In the genomic region with DNA sequence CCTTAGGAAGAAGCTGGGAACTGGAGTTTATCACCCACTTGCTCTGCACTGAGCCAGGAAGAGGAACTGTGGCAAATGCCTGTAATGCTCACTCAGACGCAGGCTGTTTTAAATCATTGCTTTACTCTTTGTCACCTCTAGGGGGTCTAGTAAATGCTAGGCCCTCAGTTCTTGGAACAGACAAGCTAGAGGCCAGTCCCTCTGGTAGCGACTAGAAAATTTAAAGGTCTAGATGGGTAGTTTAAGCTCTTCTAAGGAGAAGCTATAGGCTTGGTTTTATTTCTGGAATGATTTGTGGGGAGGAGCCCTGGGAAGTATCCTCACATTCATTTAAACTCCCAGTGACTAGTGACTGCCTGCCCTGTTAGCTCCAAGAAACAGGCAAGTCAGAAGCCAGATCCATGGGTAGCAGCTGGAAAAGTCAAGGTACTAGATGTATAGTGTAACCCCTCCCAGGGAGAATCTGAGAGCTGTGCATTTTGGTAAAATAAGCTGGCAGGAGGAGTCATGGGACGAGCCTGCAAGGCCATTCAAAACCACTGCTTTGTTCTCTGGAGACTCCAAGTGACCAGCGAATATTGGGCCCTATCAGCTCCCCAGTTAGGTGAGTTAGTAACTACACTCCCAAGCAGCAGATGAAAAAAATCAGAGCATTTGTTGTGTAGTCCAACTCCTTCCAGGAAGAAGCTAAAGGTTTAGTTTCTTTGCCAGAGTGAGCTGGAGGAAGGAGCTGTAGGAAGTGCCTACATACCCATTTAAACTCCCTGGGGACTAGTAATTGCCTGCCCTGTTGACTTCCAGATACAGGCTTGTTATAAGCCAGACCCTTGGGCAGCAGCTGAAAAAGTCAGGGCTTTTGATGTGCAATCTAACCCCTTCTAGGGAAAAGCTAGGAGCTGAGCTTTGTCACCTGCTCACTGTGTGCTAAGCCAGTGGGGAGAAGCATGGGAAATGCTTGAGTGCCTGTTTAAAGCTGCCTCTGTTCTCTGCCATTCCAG, we compare ENCODE assay signal across 8 cellular contexts.
DNase-seq lines count a peak whose midpoint lies in the region; ATAC-seq and TF ChIP-seq lines count a peak whose summit lies in the region.

No MANE protein-coding gene starts in this region.

- no peaks in the 10 kb centered on the region for H3K27me3 ChIP-seq in osteoblast (ENCODE audit: insufficient read depth, low read length)

- WGBS in lower leg skin, 2 donors, result 70 to 80% methylated on average over 4 of the region's 4 CpGs

- no peak overlapping the region for H3K27ac ChIP-seq in osteoblast (ENCODE audit: low read depth, low read length)

- intact Hi-C loops in lower leg skin (cut with DNase I; ENCODE audit: low total_unique reads), result no loop called here

- H3K4me2 ChIP-seq in osteoblast (ENCODE audit: insufficient read depth, low read length), result no peak overlapping the region

- H2AFZ ChIP-seq in osteoblast (ENCODE audit: low read length), result no peak overlapping the region

- no peaks in the 10 kb centered on the region for H3K9me3 ChIP-seq in osteoblast (ENCODE audit: low read depth, low read length)

- TF ChIP-seq CTCF in AG09309 (IDR thresholded peaks at IDR 0.05; ENCODE audit: control insufficient read depth, insufficient read depth, low read depth, low read length, missing control alignments), result peak; percentile 39
- peak; percentile 41 for TF ChIP-seq CTCF in osteoblast (IDR thresholded peaks at IDR 0.05; ENCODE audit: extremely low read depth, low read depth, low read length)
- no peak for TF ChIP-seq CTCF in lower leg skin (IDR thresholded peaks at IDR 0.05)

- H3K4me1 ChIP-seq in osteoblast (ENCODE audit: insufficient read depth, low read length), result no peaks in the 10 kb centered on the region

- H3K36me3 ChIP-seq in osteoblast (ENCODE audit: insufficient read depth, low read length), result no peaks in the 10 kb centered on the region

- ATAC-seq in GM18870 (IDR thresholded peaks at IDR 0.05; ENCODE audit: unreplicated experiment) (peak; percentile 89), HG03025 (IDR thresholded peaks at IDR 0.05; ENCODE audit: low FRiP score, unreplicated experiment) (peak; percentile 80)

- no peak overlapping the region for H3K4me3 ChIP-seq in AG09309 (ENCODE audit: control insufficient read depth, low read depth, low read length)
- H3K4me3 ChIP-seq in osteoblast (ENCODE audit: insufficient read depth, low read length), result no peak overlapping the region
- H3K4me3 ChIP-seq in lower leg skin (ENCODE audit: low read depth, poor library complexity, severe bottlenecking), result no peak overlapping the region

- no peak for DNase-seq in AG09309 (ENCODE audit: low read depth)
- peak; percentile 69 for DNase-seq in RKO (ENCODE audit: low spot score)
- peak; percentile 27 for DNase-seq in osteoblast (ENCODE audit: insufficient read length, low spot score, missing footprints)
- no peak for DNase-seq in activated naive CD4-positive, alpha-beta T cell treated with Interleukin-2 at 50 U/mL for 16 hours
- no peak for DNase-seq in amniotic stem cell (lab: John Stamatoyannopoulos, UW)
- no peak for DNase-seq in lower leg skin (ENCODE audit: low spot score in 2 of 2)

- no peaks in the 10 kb centered on the region for H4K20me1 ChIP-seq in osteoblast (ENCODE audit: insufficient read depth, low read length)

- no peak for TF ChIP-seq POLR2A in lower leg skin (IDR thresholded peaks at IDR 0.05)

- H3K79me2 ChIP-seq in osteoblast (ENCODE audit: insufficient read depth, low read length), result no peaks in the 10 kb centered on the region

Comparison
In these comparisons a context has a peak if more than half of its experiments do, and no peak if none do; other contexts are left out.
1. DNase-seq: peak in RKO (single experiment) and osteoblast (single experiment); none in AG09309 (single experiment), activated naive CD4-positive, alpha-beta T cell treated with Interleukin-2 at 50 U/mL for 16 hours (single experiment), amniotic stem cell (single experiment) and lower leg skin (0 of 2).
2. CTCF ChIP-seq: peak in AG09309 (single experiment) and osteoblast (single experiment); none in lower leg skin (0 of 3).